24 cellular contexts compared by ENCODE assay signal in the genomic region with DNA sequence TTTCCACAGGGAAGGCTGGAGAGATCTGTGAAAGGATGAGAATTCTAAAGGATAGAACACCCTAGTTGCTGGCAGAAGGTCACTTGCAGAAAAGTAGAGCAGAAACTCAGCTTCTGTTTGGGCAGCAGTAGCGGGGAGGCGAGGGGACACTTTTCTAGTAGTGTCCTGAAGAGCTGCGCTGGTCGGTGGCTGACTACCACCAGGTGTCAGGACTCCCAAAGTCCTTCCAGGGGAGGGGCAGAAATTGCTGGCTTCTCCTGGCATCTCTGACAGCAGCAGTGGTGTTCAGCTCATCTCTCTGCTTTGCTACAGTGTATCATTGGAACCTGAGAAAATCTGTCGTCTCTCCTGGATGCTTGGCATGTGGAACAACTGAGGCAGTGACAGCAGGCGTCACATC.
DNase-seq lines count a peak whose midpoint lies in the region; ATAC-seq, FAIRE-seq and TF ChIP-seq lines count a peak whose summit lies in the region.
"Had no signal": no experiment of that assay in that cellular context is flagged by ENCODE, and none has a peak within 500 bp of the region (broad histone marks: within the 10 kb centered on the region; RNA-seq: fewer than 3 reads in every experiment).

No MANE protein-coding gene starts in this region.

- TF ChIP-seq POLR2A in H54 (IDR thresholded peaks at IDR 0.05; ENCODE audit: low read depth, low read length), result no peak

- no peak for ATAC-seq in stimulated activated memory B cell treated with anti-CD40 and anti-IgM and Interleukin-4, amounts not matched to agents 10 μg/mL and 1 μg/mL and 100 μg/mL, for 72 hours
- ATAC-seq: activated CD8-positive, alpha-beta T cell treated with anti-CD3 and anti-CD28 coated beads for 36 hours; naive thymus-derived CD8-positive, alpha-beta T cell; stimulated activated naive CD8-positive, alpha-beta T cell treated with anti-CD3 and anti-CD28 coated beads, Interleukin-15, amount 100 ng/mL, for 72 hours; upper lobe of right lung had no signal

- peak; percentile 4 for TF ChIP-seq CTCF in astrocyte of the cerebellum (IDR thresholded peaks at IDR 0.05; ENCODE audit: low read depth, low read length, missing control alignments)

- H3K27ac Mint-ChIP-seq in stimulated activated memory B cell treated with anti-CD40 and anti-IgM and Interleukin-4, amounts not matched to agents 10 μg/mL and 1 μg/mL and 100 μg/mL, for 72 hours, result peak overlapping the region; percentile 6
- H3K27ac Mint-ChIP-seq: activated B cell treated with CpG ODN at 0.5 μM for 24 hours; activated CD8-positive, alpha-beta T cell treated with anti-CD3 and anti-CD28 coated beads for 36 hours; activated naive CD4-positive, alpha-beta T cell treated with anti-CD3 and anti-CD28 coated beads for 36 hours; T-helper 1 cell treated with Interleukin-12 subunit alpha and Interleukin-12 subunit beta and Interleukin-4 antibody, amounts not matched to agents 30 μg/mL and 1 μg/mL, for 36 hours had no signal

- DNase-seq in NCI-H510A (lab: John Stamatoyannopoulos, UW) (peak; percentile 24), NCI-H510A treated with DMSO at 0.1 percent for 48 hours (lab: John Stamatoyannopoulos, UW) (no peak), astrocyte of the cerebellum (ENCODE audit: low read depth) (no peak), iPS-NIHi7 (ENCODE audit: extremely low spot score) (peak; percentile 38), dedifferentiated amniotic fluid mesenchymal stem cell (ENCODE audit: extremely low spot score) (no peak), H54 (ENCODE audit: insufficient read length, low spot score) (no peak), NCI-H2029 treated with DMSO at 0.1 percent for 48 hours (lab: John Stamatoyannopoulos, UW) (no peak)
- DNase-seq: activated B cell treated with CpG ODN at 0.5 μM for 24 hours; activated CD8-positive, alpha-beta T cell treated with anti-CD3 and anti-CD28 coated beads for 36 hours; activated naive CD4-positive, alpha-beta T cell treated with anti-CD3 and anti-CD28 coated beads for 36 hours; activated T-cell treated with anti-CD3 and anti-CD28 coated beads, Interleukin-2, amount 50 U/mL, for 1 hour; GDM1; KBM-7; kidney glomerular epithelial cell; naive thymus-derived CD8-positive, alpha-beta T cell; OCI-M1; SIG-M5; stimulated activated naive CD8-positive, alpha-beta T cell treated with anti-CD3 and anti-CD28 coated beads, Interleukin-15, amount 100 ng/mL, for 72 hours; upper lobe of right lung had no signal

- FAIRE-seq in H54 (lab: Jason Lieb, UNC), result no peak

- H3K36me3 Mint-ChIP-seq in stimulated activated memory B cell treated with anti-CD40 and anti-IgM and Interleukin-4, amounts not matched to agents 10 μg/mL and 1 μg/mL and 100 μg/mL, for 72 hours, result peaks cover 5% of the 10 kb centered on the region
- H3K36me3 Mint-ChIP-seq: naive thymus-derived CD8-positive, alpha-beta T cell had no signal

- no peak overlapping the region for H3K4me3 Mint-ChIP-seq in stimulated activated memory B cell treated with anti-CD40 and anti-IgM and Interleukin-4, amounts not matched to agents 10 μg/mL and 1 μg/mL and 100 μg/mL, for 72 hours
- H3K4me3 Mint-ChIP-seq: activated B cell treated with CpG ODN at 0.5 μM for 24 hours; activated CD8-positive, alpha-beta T cell treated with anti-CD3 and anti-CD28 coated beads for 36 hours; activated naive CD4-positive, alpha-beta T cell treated with anti-CD3 and anti-CD28 coated beads for 36 hours; naive thymus-derived CD8-positive, alpha-beta T cell; stimulated activated naive CD8-positive, alpha-beta T cell treated with anti-CD3 and anti-CD28 coated beads, Interleukin-15, amount 100 ng/mL, for 72 hours; T-helper 1 cell treated with Interleukin-12 subunit alpha and Interleukin-12 subunit beta and Interleukin-4 antibody, amounts not matched to agents 30 μg/mL and 1 μg/mL, for 36 hours had no signal

- H3K9me3 Mint-ChIP-seq in stimulated activated memory B cell treated with anti-CD40 and anti-IgM and Interleukin-4, amounts not matched to agents 10 μg/mL and 1 μg/mL and 100 μg/mL, for 72 hours, result peaks cover 2% of the 10 kb centered on the region
- H3K9me3 Mint-ChIP-seq: activated B cell treated with CpG ODN at 0.5 μM for 24 hours; activated CD8-positive, alpha-beta T cell treated with anti-CD3 and anti-CD28 coated beads for 36 hours; activated naive CD4-positive, alpha-beta T cell treated with anti-CD3 and anti-CD28 coated beads for 36 hours; naive thymus-derived CD8-positive, alpha-beta T cell; stimulated activated naive CD8-positive, alpha-beta T cell treated with anti-CD3 and anti-CD28 coated beads, Interleukin-15, amount 100 ng/mL, for 72 hours; T-helper 1 cell treated with Interleukin-12 subunit alpha and Interleukin-12 subunit beta and Interleukin-4 antibody, amounts not matched to agents 30 μg/mL and 1 μg/mL, for 36 hours had no signal

- in situ Hi-C loops in astrocyte of the cerebellum (cut with HindIII; ENCODE audit: low sequenced_read_pairs), result no loop called here

- no peak overlapping the region for H3K4me3 ChIP-seq in astrocyte of the cerebellum (ENCODE audit: low read depth, low read length)
- H3K4me3 ChIP-seq: ascending aorta, skin epidermis, upper lobe of right lung had no signal

- no peaks in the 10 kb centered on the region for H3K27me3 Mint-ChIP-seq in stimulated activated memory B cell treated with anti-CD40 and anti-IgM and Interleukin-4, amounts not matched to agents 10 μg/mL and 1 μg/mL and 100 μg/mL, for 72 hours
- H3K27me3 Mint-ChIP-seq: activated B cell treated with CpG ODN at 0.5 μM for 24 hours; activated CD8-positive, alpha-beta T cell treated with anti-CD3 and anti-CD28 coated beads for 36 hours; naive thymus-derived CD8-positive, alpha-beta T cell; progenitor cell of endocrine pancreas; stimulated activated naive CD8-positive, alpha-beta T cell treated with anti-CD3 and anti-CD28 coated beads, Interleukin-15, amount 100 ng/mL, for 72 hours had no signal

- H3K4me1 Mint-ChIP-seq in stimulated activated memory B cell treated with anti-CD40 and anti-IgM and Interleukin-4, amounts not matched to agents 10 μg/mL and 1 μg/mL and 100 μg/mL, for 72 hours, result no peaks in the 10 kb centered on the region
- H3K4me1 Mint-ChIP-seq: activated B cell treated with CpG ODN at 0.5 μM for 24 hours had no signal

Comparison
In these comparisons a context has a peak if more than half of its experiments do, and no peak if none do; other contexts are left out.
1. DNase-seq: peak in NCI-H510A (single experiment) and iPS-NIHi7 (single experiment); none in NCI-H510A treated with DMSO at 0.1 percent for 48 hours (single experiment), astrocyte of the cerebellum (single experiment), dedifferentiated amniotic fluid mesenchymal stem cell (single experiment), H54 (single experiment) and NCI-H2029 treated with DMSO at 0.1 percent for 48 hours (single experiment).